8 cellular contexts compared by ENCODE assay signal in the genomic region with DNA sequence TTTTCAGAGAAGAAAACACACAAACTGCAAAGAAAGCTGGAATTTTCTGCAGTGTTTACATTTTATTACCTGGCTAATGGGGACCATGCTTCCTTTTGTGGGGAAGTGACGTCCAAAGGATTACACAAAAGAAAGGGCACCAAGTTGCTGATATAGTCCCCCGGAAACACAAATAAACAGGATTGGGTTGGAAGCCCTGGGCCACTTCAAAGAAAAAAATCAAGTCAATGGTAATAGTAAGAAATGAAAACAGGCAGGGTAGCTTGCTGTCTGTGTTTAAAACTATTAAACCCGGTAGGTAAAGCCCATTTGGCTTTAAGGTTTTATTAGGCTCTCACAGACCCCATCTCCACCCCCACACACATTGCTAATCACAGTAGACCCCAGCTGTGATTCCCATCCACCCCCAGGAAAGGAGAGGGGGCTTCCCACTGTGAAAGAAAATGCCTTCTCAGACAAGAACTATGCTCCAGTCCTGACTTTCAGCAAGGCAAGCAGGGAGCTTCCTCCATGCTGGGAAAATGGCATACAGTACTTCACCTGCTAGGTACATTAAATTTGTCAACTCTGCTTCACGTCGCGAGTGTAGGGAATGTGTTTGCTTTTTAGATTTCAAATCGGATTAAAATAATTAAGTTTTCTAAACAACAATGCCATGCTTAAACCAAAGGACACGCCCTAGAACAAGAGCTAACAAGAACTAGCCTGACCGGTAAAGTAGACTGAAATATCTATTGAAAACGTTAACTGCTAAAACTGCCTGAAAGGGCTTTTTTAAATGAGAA. TPM values are rescaled to one million over a fixed set of nuclear protein-coding genes. Genes with fewer than 3 reads are reported as not detected.
DNase-seq lines count a peak whose midpoint lies in the region; ATAC-seq and TF ChIP-seq lines count a peak whose summit lies in the region.

No MANE protein-coding gene starts in this region.

- peak overlapping the region; percentile 16; the same call in 1 of the 2 replicates for H3K27ac ChIP-seq in GM23338 (ENCODE audit: low read depth)

- H2AFZ ChIP-seq in GM23338, result peak overlapping the region; percentile 1; the same call in 1 of the 2 replicates

- peak overlapping the region; percentile 58 for H3K4me3 ChIP-seq in GM23338
- peak overlapping the region; percentile 97 for H3K4me3 ChIP-seq in endocrine pancreas (ENCODE audit: control insufficient read depth, insufficient read depth, low read length)

- DNase-seq in GM23338 (ENCODE audit: low spot score), result peak; percentile 75
- peak; percentile 71 for DNase-seq in NCI-H82 (lab: John Stamatoyannopoulos, UW)
- no peak for DNase-seq in natural killer cell treated with Interleukin-12 subunit alpha and Interleukin-12 subunit beta and Interleukin-15 and Interleukin-18, amount 100 ng/mL, for 72 hours (ENCODE audit: low spot score)
- no peak for DNase-seq in AG08396 (ENCODE audit: low spot score)
- no peak for DNase-seq in amygdala (lab: John Stamatoyannopoulos, UW)

- no peaks in the 10 kb centered on the region; the same call in 1 of the 3 replicates for H3K9me3 Mint-ChIP-seq in GM23338
- H3K9me3 Mint-ChIP-seq in natural killer cell treated with Interleukin-12 subunit alpha and Interleukin-12 subunit beta and Interleukin-15 and Interleukin-18, amount 100 ng/mL, for 72 hours, result no peaks in the 10 kb centered on the region

- peak overlapping the region; percentile 85 for H3K4me2 ChIP-seq in GM23338

- peak overlapping the region; percentile 95 for H3K27ac Mint-ChIP-seq in GM23338
- H3K27ac Mint-ChIP-seq in natural killer cell treated with Interleukin-12 subunit alpha and Interleukin-12 subunit beta and Interleukin-15 and Interleukin-18, amount 100 ng/mL, for 72 hours, result no peak overlapping the region

- H3K27me3 ChIP-seq in GM23338 (ENCODE audit: insufficient read depth) (peaks cover 14% of the 10 kb centered on the region), endocrine pancreas (ENCODE audit: control insufficient read depth, insufficient read depth, low read length) (no peaks in the 10 kb centered on the region)

- H3K9me3 ChIP-seq in endocrine pancreas (ENCODE audit: control insufficient read depth, low read length), result no peaks in the 10 kb centered on the region

- H4K20me1 ChIP-seq in GM23338 (replicated peaks; ENCODE audit: insufficient read depth), result no peaks in the 10 kb centered on the region

- H3K9ac ChIP-seq in endocrine pancreas (ENCODE audit: control insufficient read depth, insufficient read depth, low read length), result peak overlapping the region; percentile 67

- no peaks in the 10 kb centered on the region for H3F3A ChIP-seq in GM23338 (replicated peaks; ENCODE audit: low read depth)

- no peaks in the 10 kb centered on the region for H3K36me3 ChIP-seq in GM23338 (ENCODE audit: insufficient read depth)
- no peaks in the 10 kb centered on the region for H3K36me3 ChIP-seq in endocrine pancreas (ENCODE audit: control insufficient read depth, insufficient read depth, low read length)

- peaks cover 12% of the 10 kb centered on the region; the same call in 2 of the 3 replicates for H3K36me3 Mint-ChIP-seq in GM23338 (ENCODE audit: low read depth)
- no peaks in the 10 kb centered on the region for H3K36me3 Mint-ChIP-seq in natural killer cell treated with Interleukin-12 subunit alpha and Interleukin-12 subunit beta and Interleukin-15 and Interleukin-18, amount 100 ng/mL, for 72 hours

- no peak for TF ChIP-seq CTCF in GM23338 (conservative IDR thresholded peaks at IDR 0.05; ENCODE audit: low read depth in 2 of 2)

- no peaks in the 10 kb centered on the region for H3K9me2 ChIP-seq in GM23338 (ENCODE audit: insufficient read depth)

- H3K4me1 ChIP-seq in GM23338 (ENCODE audit: insufficient read depth), result peaks cover 16% of the 10 kb centered on the region
- H3K4me1 ChIP-seq in endocrine pancreas (ENCODE audit: control insufficient read depth, insufficient read depth, low read length), result no peaks in the 10 kb centered on the region

- H3K4me3 Mint-ChIP-seq in GM23338, result peak overlapping the region; percentile 90
- H3K4me3 Mint-ChIP-seq in natural killer cell treated with Interleukin-12 subunit alpha and Interleukin-12 subunit beta and Interleukin-15 and Interleukin-18, amount 100 ng/mL, for 72 hours, result peak overlapping the region; percentile 84

- H3K27me3 Mint-ChIP-seq in GM23338 (ENCODE audit: insufficient read depth, low read depth, poor library complexity), result peaks cover 7% of the 10 kb centered on the region
- peaks cover 36 to 40% of the 10 kb centered on the region in 2 donors for H3K27me3 Mint-ChIP-seq in natural killer cell treated with Interleukin-12 subunit alpha and Interleukin-12 subunit beta and Interleukin-15 and Interleukin-18, amount 100 ng/mL, for 72 hours

- peak; percentile 69 for ATAC-seq in GM23338
- ATAC-seq in natural killer cell treated with Interleukin-12 subunit alpha and Interleukin-12 subunit beta and Interleukin-15 and Interleukin-18, amount 100 ng/mL, for 72 hours, result no peak
- ATAC-seq in HG02642 (IDR thresholded peaks at IDR 0.05; ENCODE audit: poor library complexity, unreplicated experiment), result no peak
- no peak for ATAC-seq in GM18519 (IDR thresholded peaks at IDR 0.05; ENCODE audit: low FRiP score, unreplicated experiment)

- peaks cover 29% of the 10 kb centered on the region for H3K4me1 Mint-ChIP-seq in GM23338
- peaks cover 13% of the 10 kb centered on the region in 2 donors for H3K4me1 Mint-ChIP-seq in natural killer cell treated with Interleukin-12 subunit alpha and Interleukin-12 subunit beta and Interleukin-15 and Interleukin-18, amount 100 ng/mL, for 72 hours (ENCODE audit: low read depth in 2 of 2)

- peaks cover 25% of the 10 kb centered on the region for H3K79me2 ChIP-seq in GM23338 (replicated peaks; ENCODE audit: insufficient read depth)

TF ChIP-seq in GM23338, 12 proteins besides CTCF, POLR2A, EP300 and RAD21 (continues in another document):
- TF ChIP-seq, protein P1, sequence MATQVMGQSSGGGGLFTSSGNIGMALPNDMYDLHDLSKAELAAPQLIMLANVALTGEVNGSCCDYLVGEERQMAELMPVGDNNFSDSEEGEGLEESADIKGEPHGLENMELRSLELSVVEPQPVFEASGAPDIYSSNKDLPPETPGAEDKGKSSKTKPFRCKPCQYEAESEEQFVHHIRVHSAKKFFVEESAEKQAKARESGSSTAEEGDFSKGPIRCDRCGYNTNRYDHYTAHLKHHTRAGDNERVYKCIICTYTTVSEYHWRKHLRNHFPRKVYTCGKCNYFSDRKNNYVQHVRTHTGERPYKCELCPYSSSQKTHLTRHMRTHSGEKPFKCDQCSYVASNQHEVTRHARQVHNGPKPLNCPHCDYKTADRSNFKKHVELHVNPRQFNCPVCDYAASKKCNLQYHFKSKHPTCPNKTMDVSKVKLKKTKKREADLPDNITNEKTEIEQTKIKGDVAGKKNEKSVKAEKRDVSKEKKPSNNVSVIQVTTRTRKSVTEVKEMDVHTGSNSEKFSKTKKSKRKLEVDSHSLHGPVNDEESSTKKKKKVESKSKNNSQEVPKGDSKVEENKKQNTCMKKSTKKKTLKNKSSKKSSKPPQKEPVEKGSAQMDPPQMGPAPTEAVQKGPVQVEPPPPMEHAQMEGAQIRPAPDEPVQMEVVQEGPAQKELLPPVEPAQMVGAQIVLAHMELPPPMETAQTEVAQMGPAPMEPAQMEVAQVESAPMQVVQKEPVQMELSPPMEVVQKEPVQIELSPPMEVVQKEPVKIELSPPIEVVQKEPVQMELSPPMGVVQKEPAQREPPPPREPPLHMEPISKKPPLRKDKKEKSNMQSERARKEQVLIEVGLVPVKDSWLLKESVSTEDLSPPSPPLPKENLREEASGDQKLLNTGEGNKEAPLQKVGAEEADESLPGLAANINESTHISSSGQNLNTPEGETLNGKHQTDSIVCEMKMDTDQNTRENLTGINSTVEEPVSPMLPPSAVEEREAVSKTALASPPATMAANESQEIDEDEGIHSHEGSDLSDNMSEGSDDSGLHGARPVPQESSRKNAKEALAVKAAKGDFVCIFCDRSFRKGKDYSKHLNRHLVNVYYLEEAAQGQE (IDR thresholded peaks at IDR 0.05; ENCODE audit: unreplicated experiment), result no peak
- TF ChIP-seq, protein P2, sequence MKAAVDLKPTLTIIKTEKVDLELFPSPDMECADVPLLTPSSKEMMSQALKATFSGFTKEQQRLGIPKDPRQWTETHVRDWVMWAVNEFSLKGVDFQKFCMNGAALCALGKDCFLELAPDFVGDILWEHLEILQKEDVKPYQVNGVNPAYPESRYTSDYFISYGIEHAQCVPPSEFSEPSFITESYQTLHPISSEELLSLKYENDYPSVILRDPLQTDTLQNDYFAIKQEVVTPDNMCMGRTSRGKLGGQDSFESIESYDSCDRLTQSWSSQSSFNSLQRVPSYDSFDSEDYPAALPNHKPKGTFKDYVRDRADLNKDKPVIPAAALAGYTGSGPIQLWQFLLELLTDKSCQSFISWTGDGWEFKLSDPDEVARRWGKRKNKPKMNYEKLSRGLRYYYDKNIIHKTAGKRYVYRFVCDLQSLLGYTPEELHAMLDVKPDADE (IDR thresholded peaks at IDR 0.05), result no peak
- TF ChIP-seq EZH2phosphoT487 (IDR thresholded peaks at IDR 0.05; ENCODE audit: unreplicated experiment), result no peak
- TF ChIP-seq JUNB (IDR thresholded peaks at IDR 0.05; ENCODE audit: unreplicated experiment), result no peak
- no peak for TF ChIP-seq ZNF331 (CRISPR knock-in tag; IDR thresholded peaks at IDR 0.05; ENCODE audit: low read depth)
- TF ChIP-seq CREB1 (CRISPR knock-in tag; IDR thresholded peaks at IDR 0.05; ENCODE audit: low read depth), result peak; percentile 3; the same call in 1 of the 2 replicates
- peak; percentile 38; the same call in 1 of the 2 replicates for TF ChIP-seq NANOG (IDR thresholded peaks at IDR 0.05; ENCODE audit: borderline replicate concordance)
- TF ChIP-seq EZH2 (IDR thresholded peaks at IDR 0.05; ENCODE audit: low read depth, unreplicated experiment), result no peak
- peak; percentile 49; the same call in 1 of the 2 replicates for TF ChIP-seq POLR2AphosphoS5 (IDR thresholded peaks at IDR 0.05; ENCODE audit: low read depth)
- TF ChIP-seq STAT1 (IDR thresholded peaks at IDR 0.05; ENCODE audit: unreplicated experiment), result no peak
- no peak for TF ChIP-seq ZNF114 (CRISPR knock-in tag; IDR thresholded peaks at IDR 0.05)

RNA-seq across cellular contexts. Expression of a gene that starts 1.1 kb away (rescaled TPM):
- 20.1 and 23.7 TPM in 2 replicates for total RNA-seq in GM23338 (2014; rRNA removed; shearing (Covaris generic))
- polyA plus RNA-seq in GM23338 (2016; fragmentation: Nextera tagmentation; extraction: Ambion mirVana), result 28.1 and 28.4 TPM in 2 replicates
- 1 to 10 TPM; 1.3 to 2.0 TPM for total RNA-seq in natural killer cell treated with Interleukin-12 subunit alpha and Interleukin-12 subunit beta and Interleukin-15 and Interleukin-18, amount 100 ng/mL, for 72 hours

RNA-seq across cellular contexts. Expression of a gene that starts 55.7 kb away (rescaled TPM):
- total RNA-seq in GM23338 (2014; rRNA removed; shearing (Covaris generic)), result 23.1 and 24.6 TPM in 2 replicates
- 5.0 and 5.8 TPM in 2 replicates for polyA plus RNA-seq in GM23338 (2016; fragmentation: Nextera tagmentation; extraction: Ambion mirVana)
- under 1 TPM; 0.25 to 0.45 TPM for total RNA-seq in natural killer cell treated with Interleukin-12 subunit alpha and Interleukin-12 subunit beta and Interleukin-15 and Interleukin-18, amount 100 ng/mL, for 72 hours

Comparison
In these comparisons a context has a peak if more than half of its experiments do, and no peak if none do; other contexts are left out.
1. DNase-seq: peak in GM23338 (single experiment) and NCI-H82 (single experiment); none in natural killer cell treated with Interleukin-12 subunit alpha and Interleukin-12 subunit beta and Interleukin-15 and Interleukin-18, amount 100 ng/mL, for 72 hours (single experiment), AG08396 (single experiment) and amygdala (0 of 56).
2. RNA of a gene that starts 55.7 kb away (total RNA-seq): 23.1 to 24.6 TPM in GM23338; 0.25 to 0.45 TPM in natural killer cell treated with Interleukin-12 subunit alpha and Interleukin-12 subunit beta and Interleukin-15 and Interleukin-18, amount 100 ng/mL, for 72 hours; every median in the first group is over 10 times any median in the second.